Comparison of ENCODE assay signal across 34 cellular contexts in genomic region chr6:33154349-33154748, GRCh38. TPM values are rescaled to one million over a fixed set of nuclear protein-coding genes. Genes with fewer than 3 reads are reported as not detected.
DNase-seq lines count a peak whose midpoint lies in the region; ATAC-seq and TF ChIP-seq lines count a peak whose summit lies in the region.
"Had no signal": no experiment of that assay in that cellular context is flagged by ENCODE, and none has a peak within 500 bp of the region (broad histone marks: within the 10 kb centered on the region; RNA-seq: fewer than 3 reads in every experiment).

No MANE protein-coding gene starts in this region.

- H3K4me3 Mint-ChIP-seq in activated CD8-positive, alpha-beta memory T cell treated with anti-CD3 and anti-CD28 coated beads, Interleukin-2, amount 10 ng/mL, durations not matched to agents 7 days and 5 days: no peak overlapping the region
- H3K4me3 Mint-ChIP-seq: B cell; CD14-positive monocyte; CD4-positive, alpha-beta memory T cell; CD4-positive, alpha-beta T cell; CD4-positive, CD25-positive, alpha-beta regulatory T cell; CD8-positive, alpha-beta memory T cell; CD8-positive, alpha-beta T cell had no signal

- TF ChIP-seq CTCF in neural cell (IDR thresholded peaks at IDR 0.05; ENCODE audit: poor library complexity, severe bottlenecking): no peak

- H3K27ac Mint-ChIP-seq in activated CD8-positive, alpha-beta memory T cell treated with anti-CD3 and anti-CD28 coated beads, Interleukin-2, amount 10 ng/mL, durations not matched to agents 7 days and 5 days: no peak overlapping the region
- H3K27ac Mint-ChIP-seq: B cell; CD14-positive monocyte; CD4-positive, alpha-beta T cell; CD4-positive, CD25-positive, alpha-beta regulatory T cell; CD8-positive, alpha-beta memory T cell; CD8-positive, alpha-beta T cell had no signal

- no peak overlapping the region for H3K9ac ChIP-seq in neural cell (ENCODE audit: low read length)
- H3K9ac ChIP-seq: BLaER1; BLaER1 treated with 17β-estradiol and CSF1 and Interleukin-3, amounts not matched to agents 10 nM and 100 nM had no signal

- DNase-seq in activated CD8-positive, alpha-beta memory T cell treated with anti-CD3 and anti-CD28 coated beads, Interleukin-2, amount 10 ng/mL, durations not matched to agents 7 days and 5 days: peak; percentile 8
- DNase-seq in activated CD8-positive, alpha-beta memory T cell treated with anti-CD3 and anti-CD28 coated beads for 24 hours: no peak
- DNase-seq in posterior vena cava (ENCODE audit: low spot score): peak; percentile 11
- no peak for DNase-seq in NCI-H2081 (lab: John Stamatoyannopoulos, UW)
- DNase-seq in erythroblast (lab: John Stamatoyannopoulos, UW): no peak
- DNase-seq: 8988T; ACHN; AML-193; BE2C; C1 segment of cervical spinal cord; Caco-2; Calu3; CD4-positive, alpha-beta memory T cell; CD4-positive, alpha-beta T cell; CD4-positive, CD25-positive, alpha-beta regulatory T cell; CD8-positive, alpha-beta memory T cell; CD8-positive, alpha-beta T cell; COR-L47; DMS 273 treated with DMSO at 0.1 percent for 48 hours; DMS153; DMS53; DMS79; DMS79 treated with DMSO at 0.1 percent for 48 hours; DND-41; EL had no signal

- peak overlapping the region; percentile 42 for H3K27ac ChIP-seq in neural cell (ENCODE audit: low read length)
- H3K27ac ChIP-seq: 22Rv1; A549; BLaER1; BLaER1 treated with 17β-estradiol and CSF1 and Interleukin-3, amounts not matched to agents 10 nM and 100 nM; C4-2B had no signal

- intact Hi-C loops in posterior vena cava (cut with DNase I): no loop called here

- CTCF ChIA-PET in activated CD8-positive, alpha-beta memory T cell treated with anti-CD3 and anti-CD28 coated beads, Interleukin-2, amount 10 ng/mL, durations not matched to agents 7 days and 5 days (lab: Charles Lee): interaction anchor here (1.0 to 1.8 kb wide), 3 partner anchors 33 to 170 kb away, joined by 3 to 6 read pairs (median 4); no protein-coding TSS in a partner anchor

- H3F3A ChIP-seq in neural cell (ENCODE audit: insufficient read depth, low read length, poor library complexity, severe bottlenecking): no peaks in the 10 kb centered on the region

- H3K4me1 Mint-ChIP-seq in activated CD8-positive, alpha-beta memory T cell treated with anti-CD3 and anti-CD28 coated beads, Interleukin-2, amount 10 ng/mL, durations not matched to agents 7 days and 5 days: no peaks in the 10 kb centered on the region
- H3K4me1 Mint-ChIP-seq: B cell; CD14-positive monocyte; CD4-positive, alpha-beta memory T cell; CD4-positive, CD25-positive, alpha-beta regulatory T cell; CD8-positive, alpha-beta memory T cell had no signal

- peak overlapping the region; percentile 42 for H3K4me2 ChIP-seq in neural cell (ENCODE audit: low read length)
- H3K4me2 ChIP-seq: A549; BLaER1; BLaER1 treated with 17β-estradiol and CSF1 and Interleukin-3, amounts not matched to agents 10 nM and 100 nM had no signal

- H3K9me3 Mint-ChIP-seq in activated CD8-positive, alpha-beta memory T cell treated with anti-CD3 and anti-CD28 coated beads, Interleukin-2, amount 10 ng/mL, durations not matched to agents 7 days and 5 days (ENCODE audit: low read depth): peaks cover 5% of the 10 kb centered on the region

- no peaks in the 10 kb centered on the region for H3K36me3 Mint-ChIP-seq in activated CD8-positive, alpha-beta memory T cell treated with anti-CD3 and anti-CD28 coated beads, Interleukin-2, amount 10 ng/mL, durations not matched to agents 7 days and 5 days
- H3K36me3 Mint-ChIP-seq: CD14-positive monocyte; CD4-positive, CD25-positive, alpha-beta regulatory T cell; CD8-positive, alpha-beta T cell had no signal

- peaks cover 3% of the 10 kb centered on the region for H3K27me3 ChIP-seq in neural cell (ENCODE audit: insufficient read depth, low read depth, low read length)
- H3K27me3 ChIP-seq: BLaER1; BLaER1 treated with 17β-estradiol and CSF1 and Interleukin-3, amounts not matched to agents 10 nM and 100 nM had no signal

- H3K79me2 ChIP-seq in neural cell (replicated peaks; ENCODE audit: insufficient read depth, low read length): no peaks in the 10 kb centered on the region

- peak overlapping the region; percentile 29 for H3K4me3 ChIP-seq in neural cell (ENCODE audit: low read length)
- H3K4me3 ChIP-seq: A549; BLaER1; BLaER1 treated with 17β-estradiol and CSF1 and Interleukin-3, amounts not matched to agents 10 nM and 100 nM had no signal

- no peaks in the 10 kb centered on the region for H3K9me2 ChIP-seq in neural cell (ENCODE audit: insufficient read depth, low read length)

- no peaks in the 10 kb centered on the region for H3K9me3 ChIP-seq in neural cell (ENCODE audit: low read length)
- H3K9me3 ChIP-seq: A549, BE2C had no signal

- peaks cover 38% of the 10 kb centered on the region for H3K27me3 Mint-ChIP-seq in activated CD8-positive, alpha-beta memory T cell treated with anti-CD3 and anti-CD28 coated beads, Interleukin-2, amount 10 ng/mL, durations not matched to agents 7 days and 5 days

- no peak for ATAC-seq in activated CD8-positive, alpha-beta memory T cell treated with anti-CD3 and anti-CD28 coated beads, Interleukin-2, amount 10 ng/mL, durations not matched to agents 7 days and 5 days
- ATAC-seq: A549; CD8-positive, alpha-beta T cell had no signal

- no peaks in the 10 kb centered on the region for H4K20me1 ChIP-seq in neural cell (ENCODE audit: insufficient read depth)
- H4K20me1 ChIP-seq: BLaER1; BLaER1 treated with 17β-estradiol and CSF1 and Interleukin-3, amounts not matched to agents 10 nM and 100 nM had no signal

- H3K36me3 ChIP-seq in neural cell (ENCODE audit: insufficient read depth, low read length): no peaks in the 10 kb centered on the region
- H3K36me3 ChIP-seq: BE2C; BLaER1; BLaER1 treated with 17β-estradiol and CSF1 and Interleukin-3, amounts not matched to agents 10 nM and 100 nM had no signal

- no peak for TF ChIP-seq RAD21 in neural cell (conservative IDR thresholded peaks at IDR 0.05)

- H2AFZ ChIP-seq in neural cell (ENCODE audit: low read depth, low read length): no peak overlapping the region

- TF ChIP-seq EP300 in neural cell (conservative IDR thresholded peaks at IDR 0.05; ENCODE audit: poor library complexity, severe bottlenecking): peak; percentile 95

- no peak for TF ChIP-seq POLR2A in erythroblast (IDR thresholded peaks at IDR 0.05; ENCODE audit: low read length)

TF ChIP-seq in neural cell, 6 proteins besides CTCF, POLR2A, EP300 and RAD21:
- TF ChIP-seq EZH2 (IDR thresholded peaks at IDR 0.05; ENCODE audit: borderline replicate concordance, insufficient read depth, low read length, poor library complexity, severe bottlenecking) (no peak), POLR2AphosphoS5 (IDR thresholded peaks at IDR 0.05) (peak; percentile 93)

RNA-seq across cellular contexts. Expression of gene COL11A2, which starts 37.9 kb away (rescaled TPM):
- total RNA-seq in activated CD8-positive, alpha-beta memory T cell treated with anti-CD3 and anti-CD28 coated beads, Interleukin-2, amount 10 ng/mL, durations not matched to agents 7 days and 5 days: under 1 TPM; 0.77 to 0.79 TPM
- polyA plus RNA-seq in neural cell: 9.8 and 20.2 TPM in 2 replicates
- 2.0 and 2.7 TPM in 2 replicates for polyA minus RNA-seq in neural cell
- 1 to 10 TPM in 1 of 2 donors, under 1 TPM in 1; 0.43 to 1.0 TPM for total RNA-seq in posterior vena cava
- polyA plus RNA-seq: CD14-positive monocyte; CD8-positive, alpha-beta memory T cell had no signal

RNA-seq across cellular contexts. Expression of gene RXRB, which starts 46.1 kb away (rescaled TPM):
- total RNA-seq in activated CD8-positive, alpha-beta memory T cell treated with anti-CD3 and anti-CD28 coated beads, Interleukin-2, amount 10 ng/mL, durations not matched to agents 7 days and 5 days: 10 to 100 TPM; 36.0 to 38.9 TPM
- polyA plus RNA-seq in neural cell: 60.7 and 71.2 TPM in 2 replicates
- 27.0 and 29.8 TPM in 2 replicates for polyA minus RNA-seq in neural cell
- 10 to 100 TPM; 31.3 to 31.7 TPM for total RNA-seq in posterior vena cava

RNA-seq across cellular contexts. Expression of gene SLC39A7, which starts 46.3 kb away (rescaled TPM):
- 10 to 100 TPM; 50.1 to 63.9 TPM for total RNA-seq in activated CD8-positive, alpha-beta memory T cell treated with anti-CD3 and anti-CD28 coated beads, Interleukin-2, amount 10 ng/mL, durations not matched to agents 7 days and 5 days
- 99.8 and 120 TPM in 2 replicates for polyA plus RNA-seq in neural cell
- 54.2 and 63.1 TPM in 2 replicates for polyA minus RNA-seq in neural cell
- total RNA-seq in posterior vena cava: 10 to 100 TPM; 79.4 to 86.2 TPM

RNA-seq across cellular contexts. Expression of gene HSD17B8, which starts 50.1 kb away (rescaled TPM):
- 10 to 100 TPM; 18.6 to 20.9 TPM for total RNA-seq in activated CD8-positive, alpha-beta memory T cell treated with anti-CD3 and anti-CD28 coated beads, Interleukin-2, amount 10 ng/mL, durations not matched to agents 7 days and 5 days
- polyA plus RNA-seq in neural cell: 7.3 and 10.3 TPM in 2 replicates
- 2.2 and 3.4 TPM in 2 replicates for polyA minus RNA-seq in neural cell
- total RNA-seq in posterior vena cava: 1 to 10 TPM; 2.8 to 4.0 TPM
- total RNA-seq: A172 had no signal

RNA-seq across cellular contexts. Expression of gene RING1, which starts 54.0 kb away (rescaled TPM):
- 10 to 100 TPM; 32.6 to 37.8 TPM for total RNA-seq in activated CD8-positive, alpha-beta memory T cell treated with anti-CD3 and anti-CD28 coated beads, Interleukin-2, amount 10 ng/mL, durations not matched to agents 7 days and 5 days
- polyA plus RNA-seq in neural cell: 107 and 121 TPM in 2 replicates
- polyA minus RNA-seq in neural cell: 35.7 and 36.8 TPM in 2 replicates
- 10 to 100 TPM; 29.8 to 32.2 TPM for total RNA-seq in posterior vena cava

Comparison
In these comparisons a context has a peak if more than half of its experiments do, and no peak if none do; other contexts are left out.
1. DNase-seq: peak in activated CD8-positive, alpha-beta memory T cell treated with anti-CD3 and anti-CD28 coated beads, Interleukin-2, amount 10 ng/mL, durations not matched to agents 7 days and 5 days (single experiment) and posterior vena cava (single experiment); none in activated CD8-positive, alpha-beta memory T cell treated with anti-CD3 and anti-CD28 coated beads for 24 hours (single experiment), NCI-H2081 (0 of 2) and erythroblast (0 of 2).